ENCODE assay signal across 19 cellular contexts in the genomic region with DNA sequence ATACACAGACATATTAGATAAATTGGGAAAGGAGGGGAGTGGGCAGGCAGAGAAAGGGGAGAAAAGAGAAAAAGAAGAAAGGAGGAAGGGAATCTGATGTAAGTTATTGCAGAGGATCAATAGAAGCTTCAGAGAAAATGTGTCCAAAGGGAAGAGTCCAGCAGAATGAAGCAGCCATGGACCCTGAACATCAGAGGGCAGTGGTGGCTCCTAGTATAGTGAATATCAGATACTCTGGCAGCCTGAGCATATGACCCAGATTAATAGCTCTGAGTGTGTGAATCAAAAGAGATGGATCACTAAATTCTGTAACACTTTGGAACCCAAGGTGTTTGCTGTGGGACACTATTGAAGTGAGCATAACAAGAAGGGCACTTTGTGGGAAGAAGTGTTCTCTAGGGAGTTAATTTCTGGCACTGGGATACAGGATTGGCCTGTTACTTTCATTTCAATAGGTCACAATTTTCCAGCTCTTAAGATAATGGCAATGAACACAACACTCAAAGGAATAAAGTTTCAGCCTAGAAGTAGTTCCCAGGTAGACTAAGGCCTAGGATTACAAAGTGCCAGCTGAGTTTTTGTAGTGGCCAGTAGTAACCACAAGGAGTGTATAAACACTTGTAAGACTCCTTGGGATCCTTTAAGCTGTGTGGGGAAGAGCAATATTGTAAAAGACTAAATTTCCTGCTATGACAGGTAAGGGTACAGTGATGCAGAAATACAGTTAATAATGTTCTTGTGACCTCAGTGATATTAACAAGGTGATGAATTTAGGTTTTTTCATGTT.
"Had no signal": no experiment of that assay in that cellular context is flagged by ENCODE, and none has a peak within 500 bp of the region (broad histone marks: within the 10 kb centered on the region; RNA-seq: fewer than 3 reads in every experiment).

No MANE protein-coding gene starts in this region.

- H3K36me3 Mint-ChIP-seq: stimulated activated memory B cell treated with anti-CD40 and anti-IgM and Interleukin-4, amounts not matched to agents 10 μg/mL and 1 μg/mL and 100 μg/mL, for 72 hours had no signal

- H3K27me3 Mint-ChIP-seq: activated CD4-positive, alpha-beta memory T cell treated with anti-CD3 and anti-CD28 coated beads, Interleukin-2, amount 10 ng/mL, durations not matched to agents 7 days and 5 days; stimulated activated memory B cell treated with anti-CD40 and anti-IgM and Interleukin-4, amounts not matched to agents 10 μg/mL and 1 μg/mL and 100 μg/mL, for 72 hours had no signal

- H3K9me3 ChIP-seq: gastroesophageal sphincter, heart right ventricle, thyroid gland had no signal

- H3K27me3 ChIP-seq: gastroesophageal sphincter, heart right ventricle, thyroid gland had no signal

- H3K4me3 Mint-ChIP-seq: activated CD4-positive, alpha-beta memory T cell treated with anti-CD3 and anti-CD28 coated beads, Interleukin-2, amount 10 ng/mL, durations not matched to agents 7 days and 5 days; activated T-cell treated with anti-CD3 and anti-CD28 coated beads, Interleukin-2, amount 50 U/mL, for 24 hours; nephron; stimulated activated memory B cell treated with anti-CD40 and anti-IgM and Interleukin-4, amounts not matched to agents 10 μg/mL and 1 μg/mL and 100 μg/mL, for 72 hours had no signal

- H3K27ac Mint-ChIP-seq: activated CD4-positive, alpha-beta memory T cell treated with anti-CD3 and anti-CD28 coated beads, Interleukin-2, amount 10 ng/mL, durations not matched to agents 7 days and 5 days; activated T-cell treated with anti-CD3 and anti-CD28 coated beads, Interleukin-2, amount 50 U/mL, for 24 hours; nephron; stimulated activated memory B cell treated with anti-CD40 and anti-IgM and Interleukin-4, amounts not matched to agents 10 μg/mL and 1 μg/mL and 100 μg/mL, for 72 hours had no signal

- DNase-seq: activated CD4-positive, alpha-beta memory T cell treated with anti-CD3 and anti-CD28 coated beads, Interleukin-2, amount 10 ng/mL, durations not matched to agents 7 days and 5 days; activated CD4-positive, alpha-beta T cell treated with anti-CD3 and anti-CD28 coated beads for 4 hours; activated effector memory CD4-positive, alpha-beta T cell treated with Interleukin-2 at 50 U/mL for 16 hours; activated naive CD4-positive, alpha-beta T cell treated with anti-CD3 and anti-CD28 coated beads, Interleukin-2, amount 50 U/mL, for 16 hours; activated T-cell treated with anti-CD3 and anti-CD28 coated beads, Interleukin-2, amount 50 U/mL, for 24 hours; dermis blood vessel endothelial cell; erythroblast; heart right ventricle; islet precursor cell; left ventricle myocardium superior; nucleus accumbens; posterior cingulate gyrus; retina; stimulated activated CD4-positive, alpha-beta T cell treated with anti-CD3 and anti-CD28 coated beads, Interleukin-2, amount 100 ng/mL, for 48 hours; thyroid gland had no signal

- H3K36me3 ChIP-seq: gastroesophageal sphincter, heart right ventricle, thyroid gland had no signal

- H3K4me1 Mint-ChIP-seq: activated CD4-positive, alpha-beta memory T cell treated with anti-CD3 and anti-CD28 coated beads, Interleukin-2, amount 10 ng/mL, durations not matched to agents 7 days and 5 days; nephron had no signal

- ATAC-seq: gastroesophageal sphincter, heart right ventricle, left ventricle myocardium superior had no signal

- H3K4me1 ChIP-seq: gastroesophageal sphincter, heart right ventricle, thyroid gland had no signal

- H3K9me3 Mint-ChIP-seq: activated CD4-positive, alpha-beta memory T cell treated with anti-CD3 and anti-CD28 coated beads, Interleukin-2, amount 10 ng/mL, durations not matched to agents 7 days and 5 days; activated T-cell treated with anti-CD3 and anti-CD28 coated beads, Interleukin-2, amount 50 U/mL, for 24 hours; nephron; stimulated activated memory B cell treated with anti-CD40 and anti-IgM and Interleukin-4, amounts not matched to agents 10 μg/mL and 1 μg/mL and 100 μg/mL, for 72 hours had no signal

- H3K4me3 ChIP-seq: gastroesophageal sphincter, heart right ventricle, thyroid gland had no signal

- H3K27ac ChIP-seq: gastroesophageal sphincter, heart right ventricle, thyroid gland, VCaP had no signal
